Comparison of ENCODE assay signal across 21 cellular contexts in genomic region chr5:76660360-76660759, GRCh38. TPM values are rescaled to one million over a fixed set of nuclear protein-coding genes. Genes with fewer than 3 reads are reported as not detected.
"Had no signal": no experiment of that assay in that cellular context is flagged by ENCODE, and none has a peak within 500 bp of the region (broad histone marks: within the 10 kb centered on the region; RNA-seq: fewer than 3 reads in every experiment).

No MANE protein-coding gene starts in this region.

- H3K4me1 ChIP-seq: gastrocnemius medialis, prostate gland had no signal

- H3K4me3 Mint-ChIP-seq: activated CD4-positive, alpha-beta T cell treated with anti-CD3 and anti-CD28 coated beads for 36 hours; activated CD8-positive, alpha-beta T cell treated with anti-CD3 and anti-CD28 coated beads, Interleukin-2, amount 10 ng/mL, durations not matched to agents 7 days and 5 days; activated naive CD8-positive, alpha-beta T cell treated with anti-CD3 and anti-CD28 coated beads, Interleukin-2, amount 50 U/mL, for 24 hours; activated T-helper 1 cell treated with anti-CD3 and anti-CD28 coated beads, Interleukin-12 subunit alpha, Interleukin-12 subunit beta, Interleukin-2, Interleukin-4 antibody, amounts not matched to agents 30 ng/mL and 10 ng/mL and 1 ng/mL, durations not matched to agents 14 hours and 24 hours and 36 hours; natural killer cell had no signal

- H3K27ac Mint-ChIP-seq: activated CD4-positive, alpha-beta T cell treated with anti-CD3 and anti-CD28 coated beads for 36 hours; activated CD8-positive, alpha-beta T cell treated with anti-CD3 and anti-CD28 coated beads, Interleukin-2, amount 10 ng/mL, durations not matched to agents 7 days and 5 days; activated naive CD8-positive, alpha-beta T cell treated with anti-CD3 and anti-CD28 coated beads, Interleukin-2, amount 50 U/mL, for 24 hours; activated T-helper 1 cell treated with anti-CD3 and anti-CD28 coated beads, Interleukin-12 subunit alpha, Interleukin-12 subunit beta, Interleukin-2, Interleukin-4 antibody, amounts not matched to agents 30 ng/mL and 10 ng/mL and 1 ng/mL, durations not matched to agents 14 hours and 24 hours and 36 hours had no signal

- ATAC-seq: activated CD4-positive, alpha-beta T cell treated with anti-CD3 and anti-CD28 coated beads for 36 hours; activated CD8-positive, alpha-beta T cell treated with anti-CD3 and anti-CD28 coated beads, Interleukin-2, amount 10 ng/mL, durations not matched to agents 7 days and 5 days; activated naive CD8-positive, alpha-beta T cell treated with anti-CD3 and anti-CD28 coated beads, Interleukin-2, amount 50 U/mL, for 24 hours; esophagus mucosa; gastrocnemius medialis; left lung; mucosa of descending colon; natural killer cell; sciatic nerve had no signal

- H3K4me1 Mint-ChIP-seq: activated CD4-positive, alpha-beta T cell treated with anti-CD3 and anti-CD28 coated beads for 36 hours; activated naive CD8-positive, alpha-beta T cell treated with anti-CD3 and anti-CD28 coated beads, Interleukin-2, amount 50 U/mL, for 24 hours had no signal

- H3K27ac ChIP-seq: coronary artery, gastrocnemius medialis, left lung, prostate gland, stomach, thoracic aorta had no signal

- H3K27me3 ChIP-seq: gastrocnemius medialis, left lung, stomach had no signal

- H3K4me3 ChIP-seq: coronary artery, gastrocnemius medialis, left lung, mucosa of descending colon, prostate gland, stomach, thoracic aorta had no signal

- H3K9me3 ChIP-seq: gastrocnemius medialis, left lung, mucosa of descending colon, prostate gland, stomach, thoracic aorta had no signal

- DNase-seq: activated CD4-positive, alpha-beta T cell treated with anti-CD3 and anti-CD28 coated beads for 36 hours; activated CD8-positive, alpha-beta memory T cell treated with anti-CD3 and anti-CD28 coated beads, Interleukin-2, amount 50 U/mL, for 48 hours; activated CD8-positive, alpha-beta T cell treated with anti-CD3 and anti-CD28 coated beads, Interleukin-2, amount 10 ng/mL, durations not matched to agents 7 days and 5 days; activated naive CD4-positive, alpha-beta T cell; activated naive CD8-positive, alpha-beta T cell treated with anti-CD3 and anti-CD28 coated beads, Interleukin-2, amount 50 U/mL, for 24 hours; effector memory CD4-positive, alpha-beta T cell; gastrocnemius medialis; left lung; mucosa of descending colon; natural killer cell; nucleus accumbens; stimulated activated CD4-positive, alpha-beta T cell treated with anti-CD3 and anti-CD28 coated beads, Interleukin-4, amount 100 ng/mL, for 24 hours; stomach had no signal

- H3K27me3 Mint-ChIP-seq: activated CD4-positive, alpha-beta T cell treated with anti-CD3 and anti-CD28 coated beads for 36 hours; activated naive CD8-positive, alpha-beta T cell treated with anti-CD3 and anti-CD28 coated beads, Interleukin-2, amount 50 U/mL, for 24 hours had no signal

- H3K36me3 ChIP-seq: gastrocnemius medialis, prostate gland, thoracic aorta had no signal

- FAIRE-seq: keratinocyte had no signal

- H3K9me3 Mint-ChIP-seq: activated naive CD8-positive, alpha-beta T cell treated with anti-CD3 and anti-CD28 coated beads, Interleukin-2, amount 50 U/mL, for 24 hours; activated T-helper 1 cell treated with anti-CD3 and anti-CD28 coated beads, Interleukin-12 subunit alpha, Interleukin-12 subunit beta, Interleukin-2, Interleukin-4 antibody, amounts not matched to agents 30 ng/mL and 10 ng/mL and 1 ng/mL, durations not matched to agents 14 hours and 24 hours and 36 hours; natural killer cell had no signal

RNA-seq across cellular contexts. Expression of gene F2RL2, which starts 37.2 kb away (rescaled TPM):
- total RNA-seq: activated CD4-positive, alpha-beta T cell treated with anti-CD3 and anti-CD28 coated beads for 36 hours; activated CD8-positive, alpha-beta T cell treated with anti-CD3 and anti-CD28 coated beads, Interleukin-2, amount 10 ng/mL, durations not matched to agents 7 days and 5 days; activated T-helper 1 cell treated with anti-CD3 and anti-CD28 coated beads, Interleukin-12 subunit alpha, Interleukin-12 subunit beta, Interleukin-2, Interleukin-4 antibody, amounts not matched to agents 30 ng/mL and 10 ng/mL and 1 ng/mL, durations not matched to agents 14 hours and 24 hours and 36 hours; gastrocnemius medialis; natural killer cell; prostate gland; ureter had no signal
- polyA plus RNA-seq: keratinocyte had no signal
